In genomic region chr3:58073315-58074125, GRCh38 we compare ENCODE assay signal across 12 cellular contexts.
DNase-seq lines count a peak whose midpoint lies in the region; ATAC-seq and TF ChIP-seq lines count a peak whose summit lies in the region.
"Had no signal": no experiment of that assay in that cellular context is flagged by ENCODE, and none has a peak within 500 bp of the region (broad histone marks: within the 10 kb centered on the region; RNA-seq: fewer than 3 reads in every experiment).

No MANE protein-coding gene starts in this region.

- no peak overlapping the region for H3K4me3 Mint-ChIP-seq in activated T-cell treated with anti-CD3 and anti-CD28 coated beads, Interleukin-2, amount 50 U/mL, for 4 hours

- H3K4me1 ChIP-seq in BLaER1 treated with 17β-estradiol and CSF1 and Interleukin-3, amounts not matched to agents 10 nM and 100 nM, result peaks cover 22 to 43% (median 29%) of the 10 kb centered on the region in 10 experiments
- peaks cover 2% of the 10 kb centered on the region for H3K4me1 ChIP-seq in RWPE2 (ENCODE audit: insufficient read depth, poor library complexity, severe bottlenecking)

- H3K27ac ChIP-seq in BLaER1 treated with 17β-estradiol and CSF1 and Interleukin-3, amounts not matched to agents 10 nM and 100 nM, result peak overlapping the region in 9 of 11 experiments; percentile 7 to 70 (median 59); a peak in 16 of 22 replicates
- peak overlapping the region; percentile 8 for H3K27ac ChIP-seq in RWPE2 (ENCODE audit: poor library complexity, severe bottlenecking)

- H3K4me3 ChIP-seq in BLaER1 treated with 17β-estradiol and CSF1 and Interleukin-3, amounts not matched to agents 10 nM and 100 nM, result peak overlapping the region in 2 of 10 experiments; percentile 35 to 47; a peak in 3 of 20 replicates
- no peak overlapping the region for H3K4me3 ChIP-seq in RWPE2 (ENCODE audit: severe bottlenecking)

- no peak for TF ChIP-seq CTCF in RWPE2 (IDR thresholded peaks at IDR 0.05; ENCODE audit: poor library complexity, severe bottlenecking)

- no peaks in the 10 kb centered on the region for H3K27me3 Mint-ChIP-seq in activated T-cell treated with anti-CD3 and anti-CD28 coated beads, Interleukin-2, amount 50 U/mL, for 4 hours (ENCODE audit: low read depth)

- peaks cover 0 to 47% (median 3%) of the 10 kb centered on the region in 11 experiments; a peak in 9 of 22 replicates for H4K20me1 ChIP-seq in BLaER1 treated with 17β-estradiol and CSF1 and Interleukin-3, amounts not matched to agents 10 nM and 100 nM

- peak overlapping the region; percentile 68 to 88 (median 83) for H3K4me2 ChIP-seq in BLaER1 treated with 17β-estradiol and CSF1 and Interleukin-3, amounts not matched to agents 10 nM and 100 nM

- ATAC-seq in GM21447 (IDR thresholded peaks at IDR 0.05; ENCODE audit: unreplicated experiment) (peak; percentile 48), RWPE2 (ENCODE audit: low read depth) (no peak)
- ATAC-seq in activated T-cell treated with anti-CD3 and anti-CD28 coated beads, Interleukin-2, amount 50 U/mL, for 4 hours, result no peak

- peaks cover 0 to 23% (median 18%) of the 10 kb centered on the region in 11 experiments; a peak in 18 of 22 replicates for H3K36me3 ChIP-seq in BLaER1 treated with 17β-estradiol and CSF1 and Interleukin-3, amounts not matched to agents 10 nM and 100 nM
- peaks cover 84% of the 10 kb centered on the region for H3K36me3 ChIP-seq in RWPE2 (ENCODE audit: low read depth)

- H3K36me3 Mint-ChIP-seq in activated T-cell treated with anti-CD3 and anti-CD28 coated beads, Interleukin-2, amount 50 U/mL, for 4 hours (ENCODE audit: insufficient read depth), result peaks cover 14% of the 10 kb centered on the region

- peaks cover 31% of the 10 kb centered on the region for H3K4me1 Mint-ChIP-seq in activated T-cell treated with anti-CD3 and anti-CD28 coated beads, Interleukin-2, amount 50 U/mL, for 4 hours (ENCODE audit: low read depth)

- H3K9ac ChIP-seq in BLaER1 treated with 17β-estradiol and CSF1 and Interleukin-3, amounts not matched to agents 10 nM and 100 nM, result peak overlapping the region in 9 of 11 experiments; percentile 2 to 61 (median 24); a peak in 10 of 22 replicates

- no peaks in the 10 kb centered on the region for H3K27me3 ChIP-seq in BLaER1 treated with 17β-estradiol and CSF1 and Interleukin-3, amounts not matched to agents 10 nM and 100 nM
- no peaks in the 10 kb centered on the region for H3K27me3 ChIP-seq in RWPE2 (ENCODE audit: insufficient read depth, poor library complexity, severe bottlenecking)

- DNase-seq in RWPE2 (ENCODE audit: low spot score), result no peak
- DNase-seq in myocyte (ENCODE audit: low read depth), result peak; percentile 35
- DNase-seq in activated T-cell treated with anti-CD3 and anti-CD28 coated beads, Interleukin-2, amount 50 U/mL, for 4 hours, result no peak
- no peak for DNase-seq in NCI-H526 treated with DMSO at 0.1 percent for 48 hours (lab: John Stamatoyannopoulos, UW)
- DNase-seq in NCI-H1694 treated with DMSO at 0.1 percent for 48 hours (lab: John Stamatoyannopoulos, UW), result no peak
- no peak for DNase-seq in occipital lobe (lab: John Stamatoyannopoulos, UW)
- DNase-seq: C1 segment of cervical spinal cord; erythroblast; NCI-H82; stimulated activated CD4-positive, alpha-beta T cell treated with anti-CD3 and anti-CD28 coated beads, Interleukin-4, amount 100 ng/mL, for 4 hours had no signal

- H3K9me3 ChIP-seq in BLaER1 treated with 17β-estradiol and CSF1 and Interleukin-3, amounts not matched to agents 10 nM and 100 nM (replicated peaks in 1 of 11), result peaks cover 0 to 10% (median 0%) of the 10 kb centered on the region in 11 experiments; a peak in 8 of 22 replicates
- no peaks in the 10 kb centered on the region for H3K9me3 ChIP-seq in RWPE2 (ENCODE audit: severe bottlenecking)

- no peaks in the 10 kb centered on the region for H3K9me3 Mint-ChIP-seq in activated T-cell treated with anti-CD3 and anti-CD28 coated beads, Interleukin-2, amount 50 U/mL, for 4 hours
